Comparison of ENCODE assay signal across 31 cellular contexts in the genomic region with DNA sequence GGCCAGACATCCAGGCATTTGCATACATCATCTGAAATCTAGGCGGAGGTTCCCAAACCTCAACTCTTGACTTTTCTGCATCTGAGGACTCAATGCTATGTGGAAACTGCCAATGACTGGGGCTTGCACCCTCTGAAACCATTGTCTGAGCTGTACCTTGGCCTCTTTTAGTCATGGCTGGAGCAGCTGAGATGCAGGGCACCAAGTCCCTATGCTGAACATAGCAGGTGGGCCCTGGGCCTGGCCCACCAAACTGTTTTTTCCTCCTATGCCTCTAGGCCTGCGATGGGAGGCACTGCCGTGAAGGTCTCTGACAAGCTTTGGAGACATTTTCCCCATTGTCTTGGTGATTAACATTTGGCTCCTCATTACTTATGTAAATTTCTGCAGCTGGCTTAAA. TPM values are rescaled to one million over a fixed set of nuclear protein-coding genes. Genes with fewer than 3 reads are reported as not detected.
DNase-seq lines count a peak whose midpoint lies in the region; TF ChIP-seq lines count a peak whose summit lies in the region.
"Had no signal": no experiment of that assay in that cellular context is flagged by ENCODE, and none has a peak within 500 bp of the region (broad histone marks: within the 10 kb centered on the region; RNA-seq: fewer than 3 reads in every experiment).

No MANE protein-coding gene starts in this region.

- H3K27me3 ChIP-seq in Peyer's patch = no peaks in the 10 kb centered on the region
- H3K27me3 ChIP-seq: BE2C had no signal

- no peak for TF ChIP-seq POLR2A in Peyer's patch (IDR thresholded peaks at IDR 0.05)

- H3K4me3 ChIP-seq in HEK293 (ENCODE audit: low read depth, low read length) = no peak overlapping the region
- no peak overlapping the region for H3K4me3 ChIP-seq in Peyer's patch
- H3K4me3 ChIP-seq: A549; BLaER1; BLaER1 treated with 17β-estradiol and CSF1 and Interleukin-3, amounts not matched to agents 10 nM and 100 nM had no signal

- peaks cover 2% of the 10 kb centered on the region for H3K27me3 Mint-ChIP-seq in endothelial cell (ENCODE audit: unreplicated experiment)
- H3K27me3 Mint-ChIP-seq: B cell; CD4-positive, alpha-beta memory T cell; CD4-positive, alpha-beta T cell; CD4-positive, CD25-positive, alpha-beta regulatory T cell had no signal

- H3K36me3 ChIP-seq in HEK293 (ENCODE audit: control insufficient read depth in 2 of 2, insufficient read depth in 1 of 2, low read length in 2 of 2) = no peaks in the 10 kb centered on the region
- H3K36me3 ChIP-seq in Peyer's patch = no peaks in the 10 kb centered on the region
- H3K36me3 ChIP-seq: BE2C, BLaER1 had no signal

- no peaks in the 10 kb centered on the region for H3K4me1 Mint-ChIP-seq in endothelial cell (ENCODE audit: unreplicated experiment)

- peaks cover 7% of the 10 kb centered on the region for H3K36me3 Mint-ChIP-seq in endothelial cell (ENCODE audit: low read depth, unreplicated experiment)
- H3K36me3 Mint-ChIP-seq: CD14-positive monocyte; CD4-positive, CD25-positive, alpha-beta regulatory T cell had no signal

- H3K4me3 Mint-ChIP-seq in endothelial cell (ENCODE audit: unreplicated experiment) = no peak overlapping the region
- H3K4me3 Mint-ChIP-seq: B cell; CD14-positive monocyte; CD4-positive, alpha-beta memory T cell; CD4-positive, alpha-beta T cell; CD8-positive, alpha-beta memory T cell; CD8-positive, alpha-beta T cell had no signal

- no peaks in the 10 kb centered on the region for H3K9me3 Mint-ChIP-seq in endothelial cell (ENCODE audit: unreplicated experiment)

- CTCF ChIA-PET in HEK293 (lab: Yijun Ruan, JAX) = interaction anchor here (0.8 kb wide), 1 partner anchor 13 kb away, joined by 3 read pairs; no protein-coding TSS in a partner anchor

- POLR2A ChIA-PET in HEK293 (lab: Yijun Ruan, JAX) = no interaction called here

- H3K27ac Mint-ChIP-seq in endothelial cell (ENCODE audit: unreplicated experiment) = no peak overlapping the region
- H3K27ac Mint-ChIP-seq: B cell; CD14-positive monocyte; CD4-positive, alpha-beta memory T cell; CD4-positive, alpha-beta T cell; CD4-positive, CD25-positive, alpha-beta regulatory T cell; CD8-positive, alpha-beta T cell had no signal

- H3K27ac ChIP-seq in HEK293 (ENCODE audit: extremely low read depth, low read depth, low read length) = no peak overlapping the region
- no peak overlapping the region for H3K27ac ChIP-seq in Peyer's patch
- H3K27ac ChIP-seq: 22Rv1; A549; BLaER1; BLaER1 treated with 17β-estradiol and CSF1 and Interleukin-3, amounts not matched to agents 10 nM and 100 nM; C4-2B had no signal

- TF ChIP-seq CTCF in HEK293 (tag by site-specific recombination; IDR thresholded peaks at IDR 0.05) (no peak), endothelial cell (IDR thresholded peaks at IDR 0.05; ENCODE audit: unreplicated experiment) (no peak), Peyer's patch (IDR thresholded peaks at IDR 0.05) (no peak)

- DNase-seq in dedifferentiated amniotic fluid mesenchymal stem cell (ENCODE audit: extremely low spot score) (peak; percentile 4), endothelial cell (ENCODE audit: low spot score) (no peak), Peyer's patch (no peak)
- DNase-seq: 8988T; ACHN; AML-193; BE2C; C1 segment of cervical spinal cord; Caco-2; Calu3; CD4-positive, alpha-beta memory T cell; CD4-positive, alpha-beta T cell; CD4-positive, CD25-positive, alpha-beta regulatory T cell; CD8-positive, alpha-beta memory T cell; CD8-positive, alpha-beta T cell; COR-L47; DMS 273 treated with DMSO at 0.1 percent for 48 hours; DMS153; DMS53; DMS79; DMS79 treated with DMSO at 0.1 percent for 48 hours; DND-41; EL had no signal

- H3K4me1 ChIP-seq in HEK293 (ENCODE audit: control insufficient read depth, insufficient read depth, low read length) (no peaks in the 10 kb centered on the region), Peyer's patch (no peaks in the 10 kb centered on the region)
- H3K4me1 ChIP-seq: A549, BE2C, BLaER1, Caco-2 had no signal

- H3K9me3 ChIP-seq in HEK293 (ENCODE audit: control insufficient read depth, insufficient read depth, low read depth, low read length) (no peaks in the 10 kb centered on the region; the same call in 1 of the 2 replicates), Peyer's patch (no peaks in the 10 kb centered on the region)
- H3K9me3 ChIP-seq: BE2C, Caco-2 had no signal

TF ChIP-seq in HEK293, 187 proteins besides CTCF, POLR2A, EP300 and RAD21:
- TF ChIP-seq ZNF302 (tag by site-specific recombination; IDR thresholded peaks at IDR 0.05; ENCODE audit: low read depth) (no peak), ZNF585B (tag by site-specific recombination; IDR thresholded peaks at IDR 0.05) (peak; percentile 60)

RNA-seq across cellular contexts. Expression of gene PBDC1, which starts 22.7 kb away (rescaled TPM):
- total RNA-seq in endothelial cell (ENCODE audit: unreplicated experiment) = 29.5 TPM
- 10 to 100 TPM; 20.5 to 34.7 (median 28.7) TPM for total RNA-seq in Peyer's patch
